In the genomic region with DNA sequence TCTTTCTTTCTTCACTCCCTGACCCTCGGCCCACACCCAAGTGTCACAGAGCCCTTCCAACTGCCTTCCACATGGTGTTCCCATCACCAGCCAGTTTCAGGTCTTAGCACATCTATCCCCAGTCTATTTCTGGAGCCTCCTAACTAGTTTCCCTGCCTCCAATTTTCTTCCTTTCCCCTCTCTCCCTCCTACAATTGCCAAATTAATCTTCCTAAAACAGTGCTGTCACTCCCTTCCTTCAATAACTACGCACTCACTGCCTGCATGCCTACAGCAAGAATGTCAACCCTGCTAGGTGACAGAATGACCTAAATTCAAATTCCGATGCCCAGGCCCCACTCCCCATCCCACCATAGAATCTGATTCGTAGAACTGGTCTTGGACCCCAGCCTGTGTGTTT, we compare ENCODE assay signal across 8 cellular contexts. TPM values are rescaled to one million over a fixed set of nuclear protein-coding genes. Genes with fewer than 3 reads are reported as not detected.
"Had no signal": no experiment of that assay in that cellular context is flagged by ENCODE, and none has a peak within 500 bp of the region (broad histone marks: within the 10 kb centered on the region; RNA-seq: fewer than 3 reads in every experiment).

No MANE protein-coding gene starts in this region.

- H3K27me3 Mint-ChIP-seq: IgD-negative memory B cell had no signal

- H3K4me1 Mint-ChIP-seq: IgD-negative memory B cell had no signal

- H3K9me3 Mint-ChIP-seq: HFFc6, IgD-negative memory B cell had no signal

- ATAC-seq: HCT116, HepG2 had no signal

- FAIRE-seq: HepG2 had no signal

- H3K27ac ChIP-seq: HL-60 had no signal

- H3K36me3 ChIP-seq: HAP-1 had no signal

- H3K27ac Mint-ChIP-seq: HFFc6, IgD-negative memory B cell had no signal

- H3K4me3 ChIP-seq: HAP-1 had no signal

- H3K36me3 Mint-ChIP-seq: IgD-negative memory B cell had no signal

- DNase-seq: GOT3, H7, HFFc6 had no signal

- H3K4me3 Mint-ChIP-seq: HFFc6, IgD-negative memory B cell had no signal

RNA-seq across cellular contexts. Expression of a gene that starts 36.1 kb away (rescaled TPM):
- polyA plus RNA-seq: IgD-negative memory B cell had no signal
